1 cellular context compared by ENCODE assay signal in the genomic region with DNA sequence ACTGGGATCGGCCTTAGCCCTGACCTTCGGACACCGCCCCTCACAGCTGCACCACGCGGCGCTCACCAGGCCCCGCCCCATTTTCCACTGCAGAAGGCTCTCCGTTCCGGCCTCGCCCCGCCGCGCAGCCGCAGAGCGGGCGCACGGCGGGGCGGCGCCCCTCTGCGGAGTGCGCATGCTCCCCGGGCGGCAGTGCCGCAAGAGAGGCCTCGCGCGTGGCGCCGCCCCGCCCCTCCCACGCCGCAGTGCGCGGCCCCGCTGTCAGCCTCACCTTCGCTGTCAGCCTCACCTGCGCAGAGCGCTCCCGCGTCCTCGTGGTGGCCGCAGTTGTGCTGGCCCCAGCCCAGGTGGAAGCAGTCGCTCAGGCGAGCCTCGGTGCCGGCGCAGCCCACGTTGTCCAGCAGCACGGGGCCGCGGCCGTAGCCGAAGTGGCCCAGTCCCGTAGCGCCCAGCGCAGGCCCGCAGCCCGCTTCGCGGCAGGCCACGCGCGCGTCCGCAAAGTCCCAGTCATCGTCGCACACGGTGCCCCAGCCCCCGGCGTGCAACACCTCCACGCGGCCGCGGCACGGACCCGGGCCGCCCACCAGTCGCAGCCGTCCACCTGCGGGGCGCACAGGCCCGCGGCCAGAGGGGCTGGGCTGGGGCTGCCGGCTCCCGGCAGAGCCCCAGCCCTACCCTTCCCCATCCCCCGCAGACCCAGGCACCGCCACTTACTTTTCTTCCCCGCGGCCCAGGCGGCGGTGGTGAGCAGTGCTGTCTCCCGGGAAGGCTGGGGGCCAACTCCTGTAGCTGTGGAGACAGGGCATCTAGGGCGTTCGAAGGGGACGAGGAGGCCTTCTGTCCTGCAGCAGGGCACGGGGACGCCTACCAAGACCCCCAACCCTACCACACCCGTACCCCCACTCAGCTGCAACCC.
TF ChIP-seq lines count a peak whose summit lies in the region.

No MANE protein-coding gene starts in this region.

TF ChIP-seq in HCT116, 20 proteins besides CTCF, POLR2A, EP300 and RAD21:
- no peak for TF ChIP-seq CEBPB (IDR thresholded peaks at IDR 0.05; ENCODE audit: low read depth)
- peak; percentile 30 for TF ChIP-seq YY1 (IDR thresholded peaks at IDR 0.05; ENCODE audit: extremely low read depth, insufficient replicate concordance, low read depth, low read length)
- peak; percentile 73 for TF ChIP-seq POLR2AphosphoS5 (IDR thresholded peaks at IDR 0.05; ENCODE audit: low read depth, low read length)
- no peak for TF ChIP-seq EGR1 (IDR thresholded peaks at IDR 0.05; ENCODE audit: low read depth)
- TF ChIP-seq ZFX (IDR thresholded peaks at IDR 0.05) = peak; percentile 88; the same call in 1 of the 2 replicates
- no peak for TF ChIP-seq SRF (IDR thresholded peaks at IDR 0.05; ENCODE audit: low read depth)
